19 cellular contexts compared by ENCODE assay signal in genomic region chr3:71030748-71031147, GRCh38.
DNase-seq lines count a peak whose midpoint lies in the region; ATAC-seq and TF ChIP-seq lines count a peak whose summit lies in the region.
"Had no signal": no experiment of that assay in that cellular context is flagged by ENCODE, and none has a peak within 500 bp of the region (broad histone marks: within the 10 kb centered on the region; RNA-seq: fewer than 3 reads in every experiment).

No MANE protein-coding gene starts in this region.

- intact Hi-C loops in activated CD4-positive, alpha-beta T cell treated with anti-CD3 and anti-CD28 coated beads, Interleukin-2, amount 10 ng/mL, durations not matched to agents 24 days and 14 days (cut with micrococcal nuclease) = no loop called here
- intact Hi-C loops in Caco-2 (cut with micrococcal nuclease; ENCODE audit: unreplicated experiment) (no loop called here), sigmoid colon (cut with DNase I) (no loop called here)

- peak overlapping the region; percentile 45 for H3K27ac Mint-ChIP-seq in activated CD4-positive, alpha-beta T cell treated with anti-CD3 and anti-CD28 coated beads, Interleukin-2, amount 10 ng/mL, durations not matched to agents 24 days and 14 days
- no peak overlapping the region for H3K27ac Mint-ChIP-seq in activated CD4-positive, alpha-beta T cell treated with anti-CD3 and anti-CD28 coated beads, Interleukin-2, amount 10 ng/mL, durations not matched to agents 7 days and 5 days
- H3K27ac Mint-ChIP-seq in Caco-2 (ENCODE audit: unreplicated experiment) = peak overlapping the region; percentile 65
- peak overlapping the region; percentile 44 to 64 for H3K27ac Mint-ChIP-seq in effector memory CD8-positive, alpha-beta T cell

- BruUV-seq in Caco-2 (replicated peaks; lab: Mats Ljungman, UMichigan) = TSS peak; percentile 7

- no peak for DNase-seq in activated CD4-positive, alpha-beta T cell treated with anti-CD3 and anti-CD28 coated beads, Interleukin-2, amount 10 ng/mL, durations not matched to agents 24 days and 14 days
- DNase-seq in activated CD4-positive, alpha-beta T cell treated with anti-CD3 and anti-CD28 coated beads, Interleukin-2, amount 10 ng/mL, durations not matched to agents 7 days and 5 days = no peak
- no peak for DNase-seq in Caco-2
- DNase-seq in effector memory CD8-positive, alpha-beta T cell = no peak
- no peak for DNase-seq in sigmoid colon
- no peak for DNase-seq in coronary artery (ENCODE audit: low spot score)
- no peak for DNase-seq in NCI-H226
- DNase-seq: ACHN; activated CD4-positive, alpha-beta T cell treated with anti-CD3 and anti-CD28 coated beads, Interleukin-2, amount 50 U/mL, for 48 hours; activated naive CD4-positive, alpha-beta T cell treated with anti-CD3 and anti-CD28 coated beads, Interleukin-2, amount 50 U/mL, for 16 hours; Calu3; head of caudate nucleus; islet precursor cell; NCI-H2227 treated with DMSO at 0.1 percent for 48 hours; SHP77 treated with DMSO at 0.1 percent for 48 hours had no signal

- no peak for TF ChIP-seq POLR2A in sigmoid colon (IDR thresholded peaks at IDR 0.05)

- H3K4me3 ChIP-seq in Caco-2 (ENCODE audit: low read depth, low read length) = no peak overlapping the region
- H3K4me3 ChIP-seq in sigmoid colon = no peak overlapping the region
- no peak overlapping the region for H3K4me3 ChIP-seq in coronary artery
- H3K4me3 ChIP-seq: suprapubic skin had no signal

- H3K4me1 ChIP-seq in Caco-2 = peaks cover 14% of the 10 kb centered on the region
- peaks cover 0 to 80% (median 73%) of the 10 kb centered on the region in 4 donors for H3K4me1 ChIP-seq in sigmoid colon
- H3K4me1 ChIP-seq: parathyroid adenoma had no signal

- H3K27me3 Mint-ChIP-seq in activated CD4-positive, alpha-beta T cell treated with anti-CD3 and anti-CD28 coated beads, Interleukin-2, amount 10 ng/mL, durations not matched to agents 24 days and 14 days = no peaks in the 10 kb centered on the region
- no peaks in the 10 kb centered on the region for H3K27me3 Mint-ChIP-seq in activated CD4-positive, alpha-beta T cell treated with anti-CD3 and anti-CD28 coated beads, Interleukin-2, amount 10 ng/mL, durations not matched to agents 7 days and 5 days
- H3K27me3 Mint-ChIP-seq in Caco-2 (ENCODE audit: insufficient read depth, unreplicated experiment) = no peaks in the 10 kb centered on the region
- no peaks in the 10 kb centered on the region for H3K27me3 Mint-ChIP-seq in effector memory CD8-positive, alpha-beta T cell

- POLR2A ChIA-PET in activated CD4-positive, alpha-beta T cell treated with anti-CD3 and anti-CD28 coated beads, Interleukin-2, amount 10 ng/mL, durations not matched to agents 7 days and 5 days (lab: Charles Lee) = no interaction called here
- POLR2A ChIA-PET in Caco-2 (lab: Charles Lee) = no interaction called here

- peaks cover 67% of the 10 kb centered on the region for H3K36me3 Mint-ChIP-seq in activated CD4-positive, alpha-beta T cell treated with anti-CD3 and anti-CD28 coated beads, Interleukin-2, amount 10 ng/mL, durations not matched to agents 24 days and 14 days (ENCODE audit: low read depth)
- peaks cover 72% of the 10 kb centered on the region for H3K36me3 Mint-ChIP-seq in activated CD4-positive, alpha-beta T cell treated with anti-CD3 and anti-CD28 coated beads, Interleukin-2, amount 10 ng/mL, durations not matched to agents 7 days and 5 days (ENCODE audit: low read depth)
- peaks cover 73% of the 10 kb centered on the region for H3K36me3 Mint-ChIP-seq in Caco-2 (ENCODE audit: insufficient read depth, unreplicated experiment)
- H3K36me3 Mint-ChIP-seq in effector memory CD8-positive, alpha-beta T cell (ENCODE audit: insufficient read depth) = peaks cover 26% of the 10 kb centered on the region

- TF ChIP-seq CTCF in Caco-2 (IDR thresholded peaks at IDR 0.05; ENCODE audit: insufficient read depth in 1 of 2, low read depth in 1 of 2, low read length in 1 of 2, severe bottlenecking in 1 of 2, unreplicated experiment in 1 of 2) (no peak), sigmoid colon (IDR thresholded peaks at IDR 0.05) (no peak), coronary artery (IDR thresholded peaks at IDR 0.05) (no peak)

- 0 out of 2 replicates have a peak, but pooled peaks cover 4% of the 10 kb centered on the region for H3K36me3 ChIP-seq in Caco-2 (ENCODE audit: control insufficient read depth, insufficient read depth, low read length)
- H3K36me3 ChIP-seq in sigmoid colon = peaks cover 0 to 10% (median 0%) of the 10 kb centered on the region in 4 donors

- peaks cover 40% of the 10 kb centered on the region for H3K4me1 Mint-ChIP-seq in activated CD4-positive, alpha-beta T cell treated with anti-CD3 and anti-CD28 coated beads, Interleukin-2, amount 10 ng/mL, durations not matched to agents 24 days and 14 days
- peaks cover 58% of the 10 kb centered on the region for H3K4me1 Mint-ChIP-seq in activated CD4-positive, alpha-beta T cell treated with anti-CD3 and anti-CD28 coated beads, Interleukin-2, amount 10 ng/mL, durations not matched to agents 7 days and 5 days
- H3K4me1 Mint-ChIP-seq in Caco-2 (ENCODE audit: low read depth, unreplicated experiment) = peaks cover 11% of the 10 kb centered on the region
- H3K4me1 Mint-ChIP-seq in effector memory CD8-positive, alpha-beta T cell (ENCODE audit: low read depth in 2 of 2) = peaks cover 43 to 64% of the 10 kb centered on the region in 2 donors

- H3K4me3 Mint-ChIP-seq in activated CD4-positive, alpha-beta T cell treated with anti-CD3 and anti-CD28 coated beads, Interleukin-2, amount 10 ng/mL, durations not matched to agents 24 days and 14 days = no peak overlapping the region
- no peak overlapping the region for H3K4me3 Mint-ChIP-seq in activated CD4-positive, alpha-beta T cell treated with anti-CD3 and anti-CD28 coated beads, Interleukin-2, amount 10 ng/mL, durations not matched to agents 7 days and 5 days
- no peak overlapping the region for H3K4me3 Mint-ChIP-seq in Caco-2 (ENCODE audit: unreplicated experiment)
- no peak overlapping the region for H3K4me3 Mint-ChIP-seq in effector memory CD8-positive, alpha-beta T cell

- no peak for ATAC-seq in effector memory CD8-positive, alpha-beta T cell (replicated peaks)
- ATAC-seq in HG02798 (IDR thresholded peaks at IDR 0.05; ENCODE audit: poor library complexity, unreplicated experiment) = no peak

- no peak for TF ChIP-seq EP300 in sigmoid colon (IDR thresholded peaks at IDR 0.05)

- H3K27ac ChIP-seq in sigmoid colon (peak overlapping the region; percentile 64 to 84 (median 75)), coronary artery (no peak overlapping the region)
- H3K27ac ChIP-seq: epithelial cell of prostate, parathyroid adenoma, suprapubic skin had no signal

- H3K9me3 Mint-ChIP-seq in activated CD4-positive, alpha-beta T cell treated with anti-CD3 and anti-CD28 coated beads, Interleukin-2, amount 10 ng/mL, durations not matched to agents 24 days and 14 days = no peaks in the 10 kb centered on the region
- H3K9me3 Mint-ChIP-seq in activated CD4-positive, alpha-beta T cell treated with anti-CD3 and anti-CD28 coated beads, Interleukin-2, amount 10 ng/mL, durations not matched to agents 7 days and 5 days = no peaks in the 10 kb centered on the region
- no peaks in the 10 kb centered on the region for H3K9me3 Mint-ChIP-seq in Caco-2 (ENCODE audit: unreplicated experiment)
- no peaks in the 10 kb centered on the region for H3K9me3 Mint-ChIP-seq in effector memory CD8-positive, alpha-beta T cell

- 88 to 89% methylated on average over 5 of the region's 5 CpGs for WGBS in sigmoid colon, 2 donors

- no peaks in the 10 kb centered on the region for H3K9me3 ChIP-seq in Caco-2
- no peaks in the 10 kb centered on the region for H3K9me3 ChIP-seq in sigmoid colon
- H3K9me3 ChIP-seq: suprapubic skin had no signal

- CTCF ChIA-PET in activated CD4-positive, alpha-beta T cell treated with anti-CD3 and anti-CD28 coated beads, Interleukin-2, amount 10 ng/mL, durations not matched to agents 7 days and 5 days (lab: Charles Lee) = no interaction called here
- CTCF ChIA-PET in Caco-2 (lab: Charles Lee) = no interaction called here

- no peaks in the 10 kb centered on the region for H3K27me3 ChIP-seq in Caco-2 (replicated peaks; ENCODE audit: control insufficient read depth, insufficient read depth, low read length)
- no peaks in the 10 kb centered on the region for H3K27me3 ChIP-seq in sigmoid colon
- H3K27me3 ChIP-seq: suprapubic skin had no signal

Comparison
In these comparisons a context has a peak if more than half of its experiments do, and no peak if none do; other contexts are left out.
1. H3K27ac ChIP-seq: peak in sigmoid colon (4 of 4); none in coronary artery (0 of 2).